Comparison of ENCODE assay signal across 11 cellular contexts in genomic region chr15:72344602-72345001, GRCh38. TPM values are rescaled to one million over a fixed set of nuclear protein-coding genes. Genes with fewer than 3 reads are reported as not detected.
"Had no signal": no experiment of that assay in that cellular context is flagged by ENCODE, and none has a peak within 500 bp of the region (broad histone marks: within the 10 kb centered on the region; RNA-seq: fewer than 3 reads in every experiment).

No MANE protein-coding gene starts in this region.

- H3K4me3 ChIP-seq: GM23248, GM23338, HAP-1 had no signal

- H3K4me1 ChIP-seq: HAP-1 had no signal

- ATAC-seq: GM23338, HCT116 had no signal

- H3K4me2 ChIP-seq: GM23338 had no signal

- H3K27ac ChIP-seq: GM23248 had no signal

- H3K9me3 ChIP-seq: HAP-1 had no signal

- DNase-seq: GM23248, GOT3, H7, H9, HCEC 1CT, HFFc6 had no signal

- H2AFZ ChIP-seq: GM23248, GM23338 had no signal

RNA-seq across cellular contexts. Expression of gene CELF6, which starts 24.6 kb away (rescaled TPM):
- total RNA-seq: H4 had no signal

RNA-seq across cellular contexts. Expression of gene TMEM202, which starts 53.5 kb away (rescaled TPM):
- total RNA-seq: GM23248, GM23338, H1, H4, H7, H9, HFFc6 had no signal
